8 cellular contexts compared by ENCODE assay signal in the genomic region with DNA sequence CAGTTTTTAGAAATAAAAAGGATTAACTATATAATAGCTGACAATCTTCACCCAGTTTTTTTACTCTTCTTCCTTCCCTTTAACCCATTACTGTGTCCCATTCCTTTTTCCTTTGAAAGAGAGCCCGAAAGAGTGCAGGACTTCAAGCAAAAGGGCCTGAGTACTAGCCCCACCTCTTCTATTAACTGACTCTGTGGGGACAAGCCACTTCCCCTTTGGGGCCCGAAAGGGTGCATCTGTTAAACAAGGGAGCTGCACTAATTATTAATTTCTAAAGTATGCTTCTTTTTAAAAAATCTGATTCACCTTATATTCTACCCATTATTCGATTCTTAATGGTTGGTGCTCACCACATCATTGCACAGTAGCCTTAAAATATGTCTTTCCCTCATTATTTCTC. TPM values are rescaled to one million over a fixed set of nuclear protein-coding genes. Genes with fewer than 3 reads are reported as not detected.
DNase-seq lines count a peak whose midpoint lies in the region; ATAC-seq, FAIRE-seq and TF ChIP-seq lines count a peak whose summit lies in the region.

No MANE protein-coding gene starts in this region.

- H3K27ac Mint-ChIP-seq in activated CD4-positive, alpha-beta T cell treated with anti-CD3 and anti-CD28 coated beads for 36 hours = peak overlapping the region; percentile 80
- peak overlapping the region; percentile 20 for H3K27ac Mint-ChIP-seq in astrocyte (ENCODE audit: unreplicated experiment)
- peak overlapping the region; percentile 95 for H3K27ac Mint-ChIP-seq in stimulated activated effector memory CD8-positive, alpha-beta T cell treated with anti-CD3 and anti-CD28 coated beads, Interleukin-12 subunit alpha, Interleukin-12 subunit beta, amount 100 ng/mL, for 72 hours

- H3K36me3 Mint-ChIP-seq in activated CD4-positive, alpha-beta T cell treated with anti-CD3 and anti-CD28 coated beads for 36 hours (ENCODE audit: low read depth) = peaks cover 14% of the 10 kb centered on the region
- H3K36me3 Mint-ChIP-seq in astrocyte (ENCODE audit: low read depth, unreplicated experiment) = no peaks in the 10 kb centered on the region
- H3K36me3 Mint-ChIP-seq in stimulated activated effector memory CD8-positive, alpha-beta T cell treated with anti-CD3 and anti-CD28 coated beads, Interleukin-12 subunit alpha, Interleukin-12 subunit beta, amount 100 ng/mL, for 72 hours = peaks cover 30% of the 10 kb centered on the region

- CTCF ChIA-PET in activated CD4-positive, alpha-beta T cell treated with anti-CD3 and anti-CD28 coated beads for 36 hours (lab: Charles Lee) = interaction anchor here (0.9 to 3.4 kb wide), 5 partner anchors 8 to 72 kb away, joined by 3 to 12 read pairs (median 4); no protein-coding TSS in a partner anchor

- H3K4me2 ChIP-seq in astrocyte (ENCODE audit: low read length) = no peak overlapping the region

- peaks cover 57% of the 10 kb centered on the region for H4K20me1 ChIP-seq in astrocyte (ENCODE audit: insufficient read depth, low read length)

- TF ChIP-seq CTCF in astrocyte (IDR thresholded peaks at IDR 0.05; ENCODE audit: insufficient read depth, low read depth, low read length) (no peak), WERI-Rb-1 (IDR thresholded peaks at IDR 0.05; ENCODE audit: low read depth, low read length) (no peak)

- H3K4me1 ChIP-seq in astrocyte (ENCODE audit: insufficient read depth, low read length) = peaks cover 11% of the 10 kb centered on the region

- no peak overlapping the region for H2AFZ ChIP-seq in astrocyte (ENCODE audit: low read depth, low read length)

- no peak for ATAC-seq in activated CD4-positive, alpha-beta T cell treated with anti-CD3 and anti-CD28 coated beads for 36 hours
- ATAC-seq in HG03521 (IDR thresholded peaks at IDR 0.05; ENCODE audit: unreplicated experiment) (peak; percentile 33), HG02852 (IDR thresholded peaks at IDR 0.05; ENCODE audit: unreplicated experiment) (no peak)
- no peak for ATAC-seq in stimulated activated effector memory CD8-positive, alpha-beta T cell treated with anti-CD3 and anti-CD28 coated beads, Interleukin-12 subunit alpha, Interleukin-12 subunit beta, amount 100 ng/mL, for 72 hours

- H3K27me3 Mint-ChIP-seq in activated CD4-positive, alpha-beta T cell treated with anti-CD3 and anti-CD28 coated beads for 36 hours = no peaks in the 10 kb centered on the region
- H3K27me3 Mint-ChIP-seq in astrocyte (ENCODE audit: low read depth, unreplicated experiment) = no peaks in the 10 kb centered on the region

- POLR2A ChIA-PET in activated CD4-positive, alpha-beta T cell treated with anti-CD3 and anti-CD28 coated beads for 36 hours (lab: Charles Lee) = interaction anchor here (0.6 kb wide), 1 partner anchor 11 kb away, joined by 3 read pairs; no protein-coding TSS in a partner anchor

- H3K27me3 ChIP-seq in astrocyte (ENCODE audit: insufficient read depth, low read length) (no peaks in the 10 kb centered on the region), WERI-Rb-1 (ENCODE audit: insufficient read depth, low read depth, severe bottlenecking) (no peaks in the 10 kb centered on the region)

- no peak for DNase-seq in activated CD4-positive, alpha-beta T cell treated with anti-CD3 and anti-CD28 coated beads for 36 hours
- DNase-seq in activated CD4-positive, alpha-beta T cell treated with anti-CD3 and anti-CD28 coated beads, Interleukin-2, amount 50 U/mL, for 48 hours = no peak
- DNase-seq in astrocyte (ENCODE audit: low read depth) (no peak), NCI-H774 (lab: John Stamatoyannopoulos, UW) (no peak), WERI-Rb-1 (no peak)
- no peak for DNase-seq in stimulated activated effector memory CD8-positive, alpha-beta T cell treated with anti-CD3 and anti-CD28 coated beads, Interleukin-12 subunit alpha, Interleukin-12 subunit beta, amount 100 ng/mL, for 72 hours (ENCODE audit: low spot score in 2 of 2)

- no peaks in the 10 kb centered on the region for H3K9me3 Mint-ChIP-seq in activated CD4-positive, alpha-beta T cell treated with anti-CD3 and anti-CD28 coated beads for 36 hours (ENCODE audit: low read depth)
- no peaks in the 10 kb centered on the region for H3K9me3 Mint-ChIP-seq in astrocyte (ENCODE audit: unreplicated experiment)
- no peaks in the 10 kb centered on the region for H3K9me3 Mint-ChIP-seq in stimulated activated effector memory CD8-positive, alpha-beta T cell treated with anti-CD3 and anti-CD28 coated beads, Interleukin-12 subunit alpha, Interleukin-12 subunit beta, amount 100 ng/mL, for 72 hours

- intact Hi-C loops in activated CD4-positive, alpha-beta T cell treated with anti-CD3 and anti-CD28 coated beads for 36 hours (cut with DNase I, micrococcal nuclease) = loop anchor here (5.0 to 10.0 kb wide), 5 partner anchors 45 to 497 kb away; a partner anchor contains a TSS

- peak overlapping the region; percentile 97 for H3K4me3 Mint-ChIP-seq in activated CD4-positive, alpha-beta T cell treated with anti-CD3 and anti-CD28 coated beads for 36 hours
- H3K4me3 Mint-ChIP-seq in astrocyte (ENCODE audit: unreplicated experiment) = peak overlapping the region; percentile 94
- H3K4me3 Mint-ChIP-seq in stimulated activated effector memory CD8-positive, alpha-beta T cell treated with anti-CD3 and anti-CD28 coated beads, Interleukin-12 subunit alpha, Interleukin-12 subunit beta, amount 100 ng/mL, for 72 hours = peak overlapping the region; percentile 96

- H3K9ac ChIP-seq in astrocyte (ENCODE audit: low read length) = no peak overlapping the region

- FAIRE-seq in astrocyte (lab: Jason Lieb, UNC) = no peak

- peaks cover 65% of the 10 kb centered on the region for H3K4me1 Mint-ChIP-seq in activated CD4-positive, alpha-beta T cell treated with anti-CD3 and anti-CD28 coated beads for 36 hours
- H3K4me1 Mint-ChIP-seq in astrocyte (ENCODE audit: low read depth, unreplicated experiment) = peaks cover 43% of the 10 kb centered on the region
- peaks cover 69% of the 10 kb centered on the region for H3K4me1 Mint-ChIP-seq in stimulated activated effector memory CD8-positive, alpha-beta T cell treated with anti-CD3 and anti-CD28 coated beads, Interleukin-12 subunit alpha, Interleukin-12 subunit beta, amount 100 ng/mL, for 72 hours

- H3K36me3 ChIP-seq in astrocyte (ENCODE audit: insufficient read depth, low read length) (no peaks in the 10 kb centered on the region), WERI-Rb-1 (peaks cover 8% of the 10 kb centered on the region)

- no peak overlapping the region for H3K4me3 ChIP-seq in astrocyte (ENCODE audit: insufficient read depth, low read depth, low read length)
- no peak overlapping the region for H3K4me3 ChIP-seq in WERI-Rb-1 (ENCODE audit: low read depth, low read length)

- H3K79me2 ChIP-seq in astrocyte (ENCODE audit: insufficient read depth, low read length) = peaks cover 86% of the 10 kb centered on the region

- H3K27ac ChIP-seq in astrocyte (ENCODE audit: low read depth, low read length) = no peak overlapping the region
- H3K27ac ChIP-seq in WERI-Rb-1 = no peak overlapping the region

- H3K9me3 ChIP-seq in astrocyte (ENCODE audit: insufficient read depth, low read depth, low read length) (no peaks in the 10 kb centered on the region), WERI-Rb-1 (ENCODE audit: severe bottlenecking) (no peaks in the 10 kb centered on the region)

RNA-seq across cellular contexts. Expression of a gene that starts 3.3 kb away (rescaled TPM):
- 10 to 100 TPM; 37.0 to 39.7 TPM for total RNA-seq in activated CD4-positive, alpha-beta T cell treated with anti-CD3 and anti-CD28 coated beads for 36 hours
- 22.9 and 30.8 TPM in 2 replicates for total RNA-seq in astrocyte

Comparison
In these comparisons a context has a peak if more than half of its experiments do, and no peak if none do; other contexts are left out.
1. H3K27ac Mint-ChIP-seq: peak in every context shown above with its lines; median percentile 95 in stimulated activated effector memory CD8-positive, alpha-beta T cell treated with anti-CD3 and anti-CD28 coated beads, Interleukin-12 subunit alpha, Interleukin-12 subunit beta, amount 100 ng/mL, for 72 hours; 80 in activated CD4-positive, alpha-beta T cell treated with anti-CD3 and anti-CD28 coated beads for 36 hours; 20 in astrocyte.